Comparison of ENCODE assay signal across 23 cellular contexts in the genomic region with DNA sequence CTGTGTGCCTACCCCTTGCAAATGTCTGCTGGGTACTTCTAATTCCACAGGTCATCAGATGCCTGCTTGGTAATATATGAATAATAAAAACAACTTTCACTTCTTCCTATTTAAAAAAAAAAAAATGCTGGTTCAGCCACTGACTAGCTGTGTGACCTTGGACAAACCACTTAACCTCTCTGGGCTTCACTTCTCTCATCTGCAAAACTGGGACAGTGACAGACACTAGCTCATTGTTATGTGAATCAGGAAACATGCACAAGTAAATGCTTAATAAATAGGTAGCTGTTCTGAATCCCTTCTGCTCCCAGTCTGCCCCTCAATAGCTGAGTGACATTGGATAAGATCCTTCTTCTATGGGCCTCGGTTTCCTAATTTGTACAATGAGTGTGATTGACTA.
DNase-seq lines count a peak whose midpoint lies in the region; ATAC-seq, FAIRE-seq and TF ChIP-seq lines count a peak whose summit lies in the region.
"Had no signal": no experiment of that assay in that cellular context is flagged by ENCODE, and none has a peak within 500 bp of the region (broad histone marks: within the 10 kb centered on the region; RNA-seq: fewer than 3 reads in every experiment).

No MANE protein-coding gene starts in this region.

- peaks cover 7% of the 10 kb centered on the region for H3K4me1 Mint-ChIP-seq in GM23338
- H3K4me1 Mint-ChIP-seq: CD4-positive, alpha-beta memory T cell; CD4-positive, CD25-positive, alpha-beta regulatory T cell; CD8-positive, alpha-beta memory T cell had no signal

- POLR2A ChIA-PET in K562 (lab: Yijun Ruan, JAX) = interaction anchor here (0.7 kb wide), 1 partner anchor 41 kb away, joined by 3 read pairs; no protein-coding TSS in a partner anchor

- H3K4me3 Mint-ChIP-seq in GM23338 = no peak overlapping the region
- H3K4me3 Mint-ChIP-seq: CD14-positive monocyte; CD4-positive, alpha-beta memory T cell; CD4-positive, CD25-positive, alpha-beta regulatory T cell; CD8-positive, alpha-beta memory T cell had no signal

- no peak overlapping the region for H3K27ac Mint-ChIP-seq in GM23338
- H3K27ac Mint-ChIP-seq: CD14-positive monocyte; CD4-positive, alpha-beta memory T cell; CD4-positive, CD25-positive, alpha-beta regulatory T cell; CD8-positive, alpha-beta memory T cell had no signal

- 0% methylated on average over 1 of the region's 1 CpG for WGBS in K562 (ENCODE audit: insufficient coverage, low coverage, missing lambda C conversion rate)
- WGBS in trophoblast cell (ENCODE audit: extremely low coverage, insufficient coverage, insufficient read length) = no CpG with 5 or more reads among the region's 1 CpG

- H2AK5ac ChIP-seq in trophoblast cell (ENCODE audit: low read length) = no peak overlapping the region

- in situ Hi-C loops in K562 (cut with MboI) = no loop called here

- H3K18ac ChIP-seq in trophoblast cell (ENCODE audit: low read length) = no peak overlapping the region

- no peaks in the 10 kb centered on the region for H3K9me1 ChIP-seq in K562 (ENCODE audit: control insufficient read depth, insufficient read depth, low read length)

- no peak for TF ChIP-seq POLR2A in GM12892 (IDR thresholded peaks at IDR 0.05; ENCODE audit: low read depth, low read length)
- TF ChIP-seq POLR2A in K562 (conservative IDR thresholded peaks at IDR 0.05) = no peak

- DNase-seq in GM12892 (ENCODE audit: insufficient read length) (no peak), GM23338 (ENCODE audit: low spot score) (no peak), K562 (ENCODE audit: extremely low read depth in 1 of 4, low spot score in 3 of 4) (no peak), trophoblast cell (no peak), SKM-1 treated with dmso at 0.1 percent for 144 hours (lab: John Stamatoyannopoulos, UW; ENCODE audit: unreplicated experiment) (no peak), NCI-H1694 (lab: John Stamatoyannopoulos, UW) (no peak)
- no peak for DNase-seq in activated CD4-positive, alpha-beta T cell treated with anti-CD3 and anti-CD28 coated beads, Interleukin-2, amount 50 U/mL, for 1 hour
- DNase-seq: 8988T; ACHN; BE2C; C1 segment of cervical spinal cord; CD4-positive, alpha-beta memory T cell; CD4-positive, CD25-positive, alpha-beta regulatory T cell; CD8-positive, alpha-beta memory T cell; COR-L47; DMS79 treated with DMSO at 0.1 percent for 48 hours; GF-D8 had no signal

- H4K20me1 ChIP-seq in GM23338 (replicated peaks; ENCODE audit: insufficient read depth) (no peaks in the 10 kb centered on the region), K562 (replicated peaks; ENCODE audit: control insufficient read depth, insufficient read depth, low read length) (no peaks in the 10 kb centered on the region; the same call in 1 of the 2 replicates)
- H4K20me1 ChIP-seq: BLaER1 had no signal

- H3K4me3 ChIP-seq in GM23338 (no peak overlapping the region), K562 (no peak overlapping the region), trophoblast cell (ENCODE audit: low read depth, low read length) (no peak overlapping the region)
- H3K4me3 ChIP-seq: BLaER1 had no signal

- no peak for TF ChIP-seq EP300 in K562 (IDR thresholded peaks at IDR 0.05; ENCODE audit: low read length)

- H2AFZ ChIP-seq in GM23338 = no peak overlapping the region
- H2AFZ ChIP-seq in K562 (ENCODE audit: low read depth, low read length) = no peak overlapping the region
- H2AFZ ChIP-seq in trophoblast cell (ENCODE audit: insufficient read depth, low read length, poor library complexity) = no peak overlapping the region

- H4K12ac ChIP-seq in trophoblast cell (ENCODE audit: low read depth, low read length) = no peak overlapping the region

- no peak overlapping the region for H3K27ac ChIP-seq in GM23338 (ENCODE audit: low read depth)
- no peak overlapping the region for H3K27ac ChIP-seq in K562 (ENCODE audit: extremely low read depth, low read depth, low read length)
- H3K27ac ChIP-seq in trophoblast cell (ENCODE audit: low read depth, low read length) = no peak overlapping the region
- H3K27ac ChIP-seq: BLaER1 had no signal

- H3F3A ChIP-seq in GM23338 (replicated peaks; ENCODE audit: low read depth) = no peaks in the 10 kb centered on the region

- no peak for ATAC-seq in GM23338
- ATAC-seq in K562 = no peak

- no peak overlapping the region for H4K8ac ChIP-seq in trophoblast cell (ENCODE audit: low read depth, low read length)

- peak; percentile 17 for FAIRE-seq in GM12892 (lab: Jason Lieb, UNC)
- no peak for FAIRE-seq in K562 (lab: Jason Lieb, UNC)
- FAIRE-seq: A204.1, G401.6, GM12891, GM18507 had no signal

- H3K23ac ChIP-seq in trophoblast cell (ENCODE audit: low read length) = no peak overlapping the region

- intact Hi-C loops in K562 (cut with micrococcal nuclease) = no loop called here

- H3K27me3 ChIP-seq in GM23338 (ENCODE audit: insufficient read depth) (no peaks in the 10 kb centered on the region), K562 (ENCODE audit: control insufficient read depth in 2 of 2, insufficient read depth in 2 of 2, low read length in 2 of 2) (peaks cover 31 to 41% of the 10 kb centered on the region in 2 experiments), trophoblast cell (ENCODE audit: insufficient read depth, low read length) (no peaks in the 10 kb centered on the region)
- H3K27me3 ChIP-seq: BE2C, BLaER1 had no signal

- H3K14ac ChIP-seq in trophoblast cell (ENCODE audit: low read length) = no peak overlapping the region

- no peak for TF ChIP-seq CTCF in GM23338 (conservative IDR thresholded peaks at IDR 0.05; ENCODE audit: low read depth in 2 of 2)
- TF ChIP-seq CTCF in K562 (IDR thresholded peaks at IDR 0.05 in 2 of 3, conservative IDR thresholded peaks at IDR 0.05 in 1 of 3; ENCODE audit: insufficient read depth in 2 of 3, low read depth in 1 of 3, low read length in 3 of 3) = no peak

- no peaks in the 10 kb centered on the region for H3K36me3 Mint-ChIP-seq in GM23338 (ENCODE audit: low read depth)
- H3K36me3 Mint-ChIP-seq: CD14-positive monocyte; CD4-positive, alpha-beta memory T cell; CD4-positive, CD25-positive, alpha-beta regulatory T cell; CD8-positive, alpha-beta memory T cell had no signal

- H3K4me1 ChIP-seq in GM23338 (ENCODE audit: insufficient read depth) (peaks cover 10% of the 10 kb centered on the region), K562 (replicated peaks in 1 of 2; ENCODE audit: control insufficient read depth in 2 of 2, insufficient read depth in 2 of 2, low read length in 2 of 2) (no peaks in the 10 kb centered on the region), trophoblast cell (ENCODE audit: control insufficient read depth in 1 of 2, insufficient read depth in 2 of 2, low read length in 2 of 2) (peaks cover 5 to 10% of the 10 kb centered on the region in 2 experiments)

- no peak overlapping the region for H3K4ac ChIP-seq in trophoblast cell (ENCODE audit: low read depth, low read length)

- TF ChIP-seq RAD21 in K562 (CRISPR knock-in tag; conservative IDR thresholded peaks at IDR 0.05 in 1 of 2, IDR thresholded peaks at IDR 0.05 in 1 of 2) = no peak

- peaks cover 9% of the 10 kb centered on the region for H3K79me1 ChIP-seq in trophoblast cell (ENCODE audit: low read length)

- H3K9me3 ChIP-seq in K562 (replicated peaks; ENCODE audit: control insufficient read depth, insufficient read depth, low read depth, low read length) = no peaks in the 10 kb centered on the region
- no peaks in the 10 kb centered on the region for H3K9me3 ChIP-seq in trophoblast cell (ENCODE audit: insufficient read depth, low read depth, low read length)
- H3K9me3 ChIP-seq: BE2C, BLaER1 had no signal

- H3K79me2 ChIP-seq in GM23338 (replicated peaks; ENCODE audit: insufficient read depth) = no peaks in the 10 kb centered on the region
- H3K79me2 ChIP-seq in K562 (ENCODE audit: control insufficient read depth, insufficient read depth, low read length) = no peaks in the 10 kb centered on the region
- H3K79me2 ChIP-seq in trophoblast cell (ENCODE audit: control insufficient read depth, insufficient read depth, low read length, poor library complexity) = no peaks in the 10 kb centered on the region

- CTCF ChIA-PET in K562 (lab: Yijun Ruan, JAX; ENCODE audit: low intra/inter-chr PET ratio) = no interaction called here

- peak overlapping the region; percentile 9 for H4K91ac ChIP-seq in trophoblast cell (ENCODE audit: low read depth, low read length)

- no peak overlapping the region for H2BK12ac ChIP-seq in trophoblast cell (ENCODE audit: low read length)

- H2BK120ac ChIP-seq in trophoblast cell (ENCODE audit: insufficient read depth, low read length, poor library complexity) = no peak overlapping the region

- H3K36me3 ChIP-seq in GM23338 (ENCODE audit: insufficient read depth) = no peaks in the 10 kb centered on the region
- no peaks in the 10 kb centered on the region for H3K36me3 ChIP-seq in K562 (ENCODE audit: control insufficient read depth, insufficient read depth, low read length)
- H3K36me3 ChIP-seq in trophoblast cell (ENCODE audit: control insufficient read depth in 1 of 2, insufficient read depth in 2 of 2, low read length in 2 of 2) = no peaks in the 10 kb centered on the region
- H3K36me3 ChIP-seq: BE2C, BLaER1 had no signal

- BruUV-seq in K562 (replicated peaks; lab: Mats Ljungman, UMichigan) = no TSS peak

- H3K9me3 Mint-ChIP-seq in GM23338 = no peaks in the 10 kb centered on the region
- H3K9me3 Mint-ChIP-seq: CD14-positive monocyte; CD4-positive, alpha-beta memory T cell; CD4-positive, CD25-positive, alpha-beta regulatory T cell; CD8-positive, alpha-beta memory T cell had no signal

- no peaks in the 10 kb centered on the region for H3K9me2 ChIP-seq in GM23338 (ENCODE audit: insufficient read depth)

- H3K27me3 Mint-ChIP-seq in GM23338 (ENCODE audit: insufficient read depth, low read depth, poor library complexity) = peaks cover 4% of the 10 kb centered on the region

- no peak overlapping the region for H2BK5ac ChIP-seq in trophoblast cell (ENCODE audit: low read depth, low read length, poor library complexity)

- H3K9ac ChIP-seq in K562 (ENCODE audit: insufficient read depth in 1 of 2, low read depth in 2 of 2, low read length in 2 of 2) (no peak overlapping the region), trophoblast cell (ENCODE audit: low read length) (no peak overlapping the region)
- H3K9ac ChIP-seq: BLaER1 had no signal

- no peak overlapping the region for H3K4me2 ChIP-seq in GM23338
- H3K4me2 ChIP-seq in K562 (ENCODE audit: insufficient read depth, low read length) = no peak overlapping the region
- H3K4me2 ChIP-seq in trophoblast cell (ENCODE audit: low read length) = no peak overlapping the region
- H3K4me2 ChIP-seq: BLaER1 had no signal

TF ChIP-seq in GM23338, 12 proteins besides CTCF, POLR2A, EP300 and RAD21:
- TF ChIP-seq ZNF331 (CRISPR knock-in tag; IDR thresholded peaks at IDR 0.05; ENCODE audit: low read depth) (no peak), CREB1 (CRISPR knock-in tag; IDR thresholded peaks at IDR 0.05; ENCODE audit: low read depth) (no peak), NANOG (IDR thresholded peaks at IDR 0.05; ENCODE audit: borderline replicate concordance) (0 out of 2 replicates have a peak, but pooled peaks have one; percentile 19)

TF ChIP-seq in K562, 482 proteins besides CTCF, POLR2A, EP300 and RAD21 (continues in another document):
- TF ChIP-seq ZNF274 (IDR thresholded peaks at IDR 0.05; ENCODE audit: borderline replicate concordance, low read depth, low read length) = no peak
- no peak for TF ChIP-seq DPF2 (IDR thresholded peaks at IDR 0.05)
- TF ChIP-seq RBM25 (IDR thresholded peaks at IDR 0.05; ENCODE audit: low read depth, low read length, severe bottlenecking) = peak; percentile 95
- TF ChIP-seq BCOR (IDR thresholded peaks at IDR 0.05) = peak; percentile 48; the same call in 1 of the 2 replicates
